ENCODE assay signal across 18 cellular contexts in genomic region chr15:68812069-68812468, GRCh38. TPM values are rescaled to one million over a fixed set of nuclear protein-coding genes. Genes with fewer than 3 reads are reported as not detected.
DNase-seq lines count a peak whose midpoint lies in the region; TF ChIP-seq lines count a peak whose summit lies in the region.
"Had no signal": no experiment of that assay in that cellular context is flagged by ENCODE, and none has a peak within 500 bp of the region (broad histone marks: within the 10 kb centered on the region; RNA-seq: fewer than 3 reads in every experiment).

No MANE protein-coding gene starts in this region.

- H3K27ac ChIP-seq in C4-2B (peak overlapping the region; percentile 34; the same call in 1 of the 2 replicates), coronary artery (peak overlapping the region in 1 of 2 donors; percentile 50)

- H3K4me3 ChIP-seq in coronary artery, result no peak overlapping the region
- H3K4me3 ChIP-seq: SJCRH30 had no signal

- CTCF ChIA-PET in Calu3 (lab: Charles Lee), result interaction anchor here (0.6 kb wide), 1 partner anchor 112 kb away, joined by 3 read pairs; no protein-coding TSS in a partner anchor

- H3K27me3 Mint-ChIP-seq in Calu3 (ENCODE audit: unreplicated experiment), result no peaks in the 10 kb centered on the region
- H3K27me3 Mint-ChIP-seq in osteocyte (ENCODE audit: unreplicated experiment), result no peaks in the 10 kb centered on the region
- H3K27me3 Mint-ChIP-seq: activated T-helper 17 cell treated with anti-CD3 and anti-CD28 coated beads, Interleukin-2, amount 50 U/mL, for 72 hours had no signal

- no TSS peak for BruUV-seq in Calu3 (replicated peaks; lab: Mats Ljungman, UMichigan)

- H3K4me3 Mint-ChIP-seq in Calu3 (ENCODE audit: low read depth, unreplicated experiment) (peak overlapping the region; percentile 4), osteocyte (ENCODE audit: unreplicated experiment) (no peak overlapping the region)
- H3K4me3 Mint-ChIP-seq: activated T-helper 17 cell treated with anti-CD3 and anti-CD28 coated beads, Interleukin-2, amount 50 U/mL, for 72 hours had no signal

- intact Hi-C loops in Calu3 (cut with micrococcal nuclease; ENCODE audit: unreplicated experiment), result no loop called here

- in situ Hi-C loops in ACHN (cut with HindIII; ENCODE audit: low pct_ligation_motif_present, low pct_unique_long_range_greater_than_20kb, low sequenced_read_pairs), result no loop called here

- H3K36me3 Mint-ChIP-seq in Calu3 (ENCODE audit: insufficient read depth, unreplicated experiment) (peaks cover 49% of the 10 kb centered on the region), osteocyte (ENCODE audit: unreplicated experiment) (peaks cover 10% of the 10 kb centered on the region)

- no peak overlapping the region for H3K27ac Mint-ChIP-seq in Calu3 (ENCODE audit: unreplicated experiment)
- H3K27ac Mint-ChIP-seq in osteocyte (ENCODE audit: unreplicated experiment), result peak overlapping the region; percentile 83
- H3K27ac Mint-ChIP-seq: activated T-helper 17 cell treated with anti-CD3 and anti-CD28 coated beads, Interleukin-2, amount 50 U/mL, for 72 hours had no signal

- TF ChIP-seq CTCF in C4-2B (conservative IDR thresholded peaks at IDR 0.05) (no peak), Calu3 (IDR thresholded peaks at IDR 0.05; ENCODE audit: unreplicated experiment) (no peak), coronary artery (IDR thresholded peaks at IDR 0.05) (no peak), osteocyte (IDR thresholded peaks at IDR 0.05) (no peak)

- H3K4me1 Mint-ChIP-seq in Calu3 (ENCODE audit: low read depth, unreplicated experiment) (peaks cover 86% of the 10 kb centered on the region), osteocyte (ENCODE audit: unreplicated experiment) (peaks cover 77% of the 10 kb centered on the region)

- H3K9me3 Mint-ChIP-seq in Calu3 (ENCODE audit: low read depth, unreplicated experiment) (no peaks in the 10 kb centered on the region), osteocyte (ENCODE audit: unreplicated experiment) (no peaks in the 10 kb centered on the region)
- H3K9me3 Mint-ChIP-seq: activated T-helper 17 cell treated with anti-CD3 and anti-CD28 coated beads, Interleukin-2, amount 50 U/mL, for 72 hours had no signal

- no peak for DNase-seq in Calu3
- peak; percentile 8 for DNase-seq in coronary artery (ENCODE audit: low spot score)
- DNase-seq in osteocyte (ENCODE audit: extremely low spot score, unreplicated experiment), result no peak
- no peak for DNase-seq in NCI-H146 treated with DMSO at 0.1 percent for 48 hours (lab: John Stamatoyannopoulos, UW; ENCODE audit: unreplicated experiment)
- DNase-seq in ACHN, result no peak
- no peak for DNase-seq in activated CD8-positive, alpha-beta memory T cell treated with anti-CD3 and anti-CD28 coated beads, Interleukin-2, amount 50 U/mL, for 4 hours
- DNase-seq: amygdala; C1 segment of cervical spinal cord; cortex of kidney; kidney; NCI-H1694 treated with DMSO at 0.1 percent for 48 hours; NCI-H510A treated with DMSO at 0.1 percent for 48 hours; SJCRH30; stimulated activated CD4-positive, alpha-beta T cell treated with anti-CD3 and anti-CD28 coated beads, Interleukin-12 subunit alpha, Interleukin-12 subunit beta, amount 100 ng/mL, for 4 hours; stimulated activated naive CD4-positive, alpha-beta T cell treated with Interleukin-2 at 50 U/mL for 16 hours; T1000 had no signal

RNA-seq across cellular contexts. Expression of gene ANP32A, which starts 8.6 kb away (rescaled TPM):
- total RNA-seq in Calu3 (2022) (250 and 267 TPM in 2 replicates), osteocyte (155 and 159 TPM in 2 replicates)
